ENCODE assay signal across 27 cellular contexts in genomic region chr16:76199681-76200210, GRCh38.
"Had no signal": no experiment of that assay in that cellular context is flagged by ENCODE, and none has a peak within 500 bp of the region (broad histone marks: within the 10 kb centered on the region; RNA-seq: fewer than 3 reads in every experiment).

No MANE protein-coding gene starts in this region.

- H3K4me3 ChIP-seq: esophagus muscularis mucosa, heart right ventricle, left lung, smooth muscle cell, suprapubic skin, transverse colon, upper lobe of right lung, vagina had no signal

- ATAC-seq: foreskin keratinocyte; heart right ventricle; left cardiac atrium; left lung; naive thymus-derived CD8-positive, alpha-beta T cell; sciatic nerve; stimulated activated naive CD8-positive, alpha-beta T cell treated with anti-CD3 and anti-CD28 coated beads, Interleukin-15, amount 100 ng/mL, for 72 hours; upper lobe of right lung had no signal

- H3K4me2 ChIP-seq: smooth muscle cell had no signal

- H3K27me3 ChIP-seq: esophagus muscularis mucosa, foreskin keratinocyte, left lung, suprapubic skin, transverse colon, upper lobe of right lung, vagina had no signal

- FAIRE-seq: colon, endothelial cell of umbilical vein, islet of Langerhans had no signal

- H3K9ac ChIP-seq: parathyroid adenoma had no signal

- H3K27ac ChIP-seq: esophagus muscularis mucosa, foreskin keratinocyte, heart right ventricle, left lung, parathyroid adenoma, suprapubic skin, transverse colon, upper lobe of right lung, vagina had no signal

- H3K9me3 ChIP-seq: esophagus muscularis mucosa, left lung, suprapubic skin, transverse colon, upper lobe of right lung, vagina had no signal

- H3K4me1 ChIP-seq: foreskin keratinocyte, heart right ventricle, left lung, parathyroid adenoma, suprapubic skin, transverse colon, upper lobe of right lung had no signal

- H2AFZ ChIP-seq: parathyroid adenoma had no signal

- H3K79me2 ChIP-seq: parathyroid adenoma had no signal

- DNase-seq: effector memory CD4-positive, alpha-beta T cell; foreskin keratinocyte; glutamatergic neuron; heart right ventricle; hippocampal formation; left cardiac atrium; left lung; mesendoderm; naive thymus-derived CD8-positive, alpha-beta T cell; nephron progenitor cell; stimulated activated CD4-positive, alpha-beta T cell treated with anti-CD3 and anti-CD28 coated beads, Interleukin-12 subunit alpha, Interleukin-12 subunit beta, amount 100 ng/mL, for 4 hours; stimulated activated CD4-positive, alpha-beta T cell treated with anti-CD3 and anti-CD28 coated beads, Interleukin-1b, Interleukin-23, amount 100 ng/mL, for 48 hours; stimulated activated CD4-positive, alpha-beta T cell treated with anti-CD3 and anti-CD28 coated beads, Interleukin-4, amount 100 ng/mL, for 1 hour; stimulated activated CD8-positive, alpha-beta memory T cell treated with anti-CD3 and anti-CD28 coated beads, Interleukin-4, amount 100 ng/mL, for 48 hours; stimulated activated naive CD4-positive, alpha-beta T cell; stimulated activated naive CD8-positive, alpha-beta T cell treated with anti-CD3 and anti-CD28 coated beads, Interleukin-15, amount 100 ng/mL, for 72 hours; transverse colon; upper lobe of right lung had no signal

- H3K36me3 ChIP-seq: esophagus muscularis mucosa, heart right ventricle, left lung, suprapubic skin, transverse colon, upper lobe of right lung, vagina had no signal
